In genomic region chr2:230230087-230230486, GRCh38 we compare ENCODE assay signal across 1 cellular context.
TF ChIP-seq lines count a peak whose summit lies in the region.

No MANE protein-coding gene starts in this region.

TF ChIP-seq in H1, 55 proteins besides CTCF, POLR2A, EP300 and RAD21:
- TF ChIP-seq CBX8 (IDR thresholded peaks at IDR 0.05; ENCODE audit: borderline replicate concordance, low read depth, low read length) = no peak
- TF ChIP-seq CREB1 (IDR thresholded peaks at IDR 0.05) = no peak
- no peak for TF ChIP-seq FOSL1 (IDR thresholded peaks at IDR 0.05; ENCODE audit: insufficient read depth, low read depth, low read length)
- TF ChIP-seq SAP30 (IDR thresholded peaks at IDR 0.05; ENCODE audit: insufficient read depth, insufficient replicate concordance, low read length) = no peak
- TF ChIP-seq TAF7 (optimal IDR thresholded peaks at IDR 0.05; ENCODE audit: borderline replicate concordance, low read depth, low read length) = no peak
- TF ChIP-seq PHF8 (conservative IDR thresholded peaks at IDR 0.05; ENCODE audit: low read depth, low read length) = no peak
- 0 out of 2 replicates have a peak, but pooled peaks have one; percentile 20 for TF ChIP-seq TAF1 (IDR thresholded peaks at IDR 0.05; ENCODE audit: low read depth, low read length)
- no peak for TF ChIP-seq HDAC6 (IDR thresholded peaks at IDR 0.05; ENCODE audit: low read depth, low read length)
- peak; percentile 73; the same call in 1 of the 2 replicates for TF ChIP-seq BACH1 (IDR thresholded peaks at IDR 0.05; ENCODE audit: low read length)
- no peak for TF ChIP-seq SP2 (IDR thresholded peaks at IDR 0.05; ENCODE audit: low read length)
- no peak for TF ChIP-seq POU5F1 (IDR thresholded peaks at IDR 0.05; ENCODE audit: low read depth, low read length)
- no peak for TF ChIP-seq KDM1A (IDR thresholded peaks at IDR 0.05; ENCODE audit: borderline replicate concordance, low read length)
- no peak for TF ChIP-seq ATF3 (IDR thresholded peaks at IDR 0.05; ENCODE audit: insufficient read depth, low read depth, low read length)
- no peak for TF ChIP-seq BCL11A (IDR thresholded peaks at IDR 0.05; ENCODE audit: low read depth in 2 of 2, low read length in 2 of 2)
- TF ChIP-seq MAFK (IDR thresholded peaks at IDR 0.05; ENCODE audit: low read depth, low read length) = peak; percentile 76; the same call in 1 of the 2 replicates
